In genomic region chr1:57599233-57599994, GRCh38 we compare ENCODE assay signal across 22 cellular contexts.
A peak's percentile ranks its signal among the peaks of the same experiment; 100 is the strongest.
DNase-seq lines count a peak whose midpoint lies in the region; ATAC-seq and TF ChIP-seq lines count a peak whose summit lies in the region.
"Had no signal": no experiment of that assay in that cellular context is flagged by ENCODE, and none has a peak within 500 bp of the region (broad histone marks: within the 10 kb centered on the region; RNA-seq: fewer than 3 reads in every experiment).

No MANE protein-coding gene starts in this region.

- TF ChIP-seq CTCF in AG10803 (conservative IDR thresholded peaks at IDR 0.05; ENCODE audit: low read length) (no peak), stomach (IDR thresholded peaks at IDR 0.05) (no peak), esophagus squamous epithelium (IDR thresholded peaks at IDR 0.05) (no peak)

- H3K36me3 ChIP-seq in mesodermal cell (ENCODE audit: control insufficient read depth, insufficient read depth, low read length) (no peaks in the 10 kb centered on the region), stomach (no peaks in the 10 kb centered on the region), esophagus squamous epithelium (no peaks in the 10 kb centered on the region)
- H3K36me3 ChIP-seq: gastrocnemius medialis, right lobe of liver, tibial artery had no signal

- H3K27me3 ChIP-seq in stomach (no peaks in the 10 kb centered on the region), esophagus squamous epithelium (no peaks in the 10 kb centered on the region)
- H3K27me3 ChIP-seq: gastrocnemius medialis, right lobe of liver, tibial artery had no signal

- H3K27ac ChIP-seq in mesodermal cell (ENCODE audit: low read depth, low read length, severe bottlenecking) = peak overlapping the region; percentile 83
- no peak overlapping the region for H3K27ac ChIP-seq in stomach
- H3K27ac ChIP-seq in esophagus squamous epithelium = no peak overlapping the region
- H3K27ac ChIP-seq: gastrocnemius medialis, right lobe of liver, tibial artery had no signal

- no peak overlapping the region for H3K4me3 ChIP-seq in AG10803 (ENCODE audit: low read length)
- H3K4me3 ChIP-seq in mesodermal cell (ENCODE audit: extremely low read depth, insufficient read depth, low read length, poor library complexity, severe bottlenecking) = no peak overlapping the region
- no peak overlapping the region for H3K4me3 ChIP-seq in stomach
- no peak overlapping the region for H3K4me3 ChIP-seq in esophagus squamous epithelium
- H3K4me3 ChIP-seq: gastrocnemius medialis, right lobe of liver, tibial artery had no signal

- ATAC-seq in SK-N-SH treated with all-trans-retinoic acid at 6 μM for 48 hours = peak; percentile 98
- peak; percentile 78 for ATAC-seq in left ventricle myocardium superior
- no peak for ATAC-seq in HG03469 (IDR thresholded peaks at IDR 0.05; ENCODE audit: unreplicated experiment)
- ATAC-seq: gastrocnemius medialis; left lobe of liver; natural killer cell treated with Interleukin-12 subunit alpha and Interleukin-12 subunit beta and Interleukin-15 and Interleukin-18, amount 100 ng/mL, for 72 hours; right lobe of liver had no signal

- no peaks in the 10 kb centered on the region for H3K9me3 ChIP-seq in mesodermal cell (ENCODE audit: control insufficient read depth, low read length)
- no peaks in the 10 kb centered on the region for H3K9me3 ChIP-seq in stomach
- no peaks in the 10 kb centered on the region for H3K9me3 ChIP-seq in esophagus squamous epithelium
- H3K9me3 ChIP-seq: gastrocnemius medialis, right lobe of liver, tibial artery had no signal

- DNase-seq in AG10803 (ENCODE audit: low read depth) (peak; percentile 65), left ventricle myocardium superior (no peak), stomach (no peak), esophagus squamous epithelium (lab: John Stamatoyannopoulos, UW) (no peak), HPDE6-E6E7 (ENCODE audit: extremely low spot score) (no peak)
- DNase-seq: activated CD4-positive, alpha-beta T cell treated with anti-CD3 and anti-CD28 coated beads for 4 hours; central memory CD4-positive, alpha-beta T cell; gastrocnemius medialis; GOT3; KG1; NCI-H2227 treated with DMSO at 0.1 percent for 48 hours; NK-92 treated with Interleukin-12 subunit alpha and Interleukin-12 subunit beta, amount 100 ng/mL, for 24 hours; right lobe of liver; SHP77 treated with DMSO at 0.1 percent for 48 hours; stimulated activated CD8-positive, alpha-beta memory T cell treated with anti-CD3 and anti-CD28 coated beads, Interleukin-4, amount 100 ng/mL, for 48 hours; T-helper 9 cell; tibial artery had no signal

- intact Hi-C loops in left ventricle myocardium superior (cut with micrococcal nuclease) = no loop called here
- intact Hi-C loops in stomach (cut with DNase I; ENCODE audit: low total_unique reads) = no loop called here
- intact Hi-C loops in esophagus squamous epithelium (cut with DNase I) = no loop called here

- TF ChIP-seq EP300 in stomach (IDR thresholded peaks at IDR 0.05) = no peak

- no peak for TF ChIP-seq POLR2A in stomach (IDR thresholded peaks at IDR 0.05)
- no peak for TF ChIP-seq POLR2A in esophagus squamous epithelium (IDR thresholded peaks at IDR 0.05)

- H3K4me1 ChIP-seq in mesodermal cell (ENCODE audit: control insufficient read depth, insufficient read depth, low read length, poor library complexity, severe bottlenecking) (peaks cover 29% of the 10 kb centered on the region), stomach (peaks cover 0 to 7% (median 2%) of the 10 kb centered on the region in 4 donors), esophagus squamous epithelium (no peaks in the 10 kb centered on the region)
- H3K4me1 ChIP-seq: right lobe of liver had no signal

- 19 to 37% methylated on average over 7 of the region's 8 CpGs for WGBS in mesodermal cell (ENCODE audit: insufficient coverage in 2 of 2), 2 experiments
- WGBS in stomach, 5 donors = 48 to 64% (median 58%) methylated on average over 8 of the region's 8 CpGs
- WGBS in esophagus squamous epithelium, 2 donors = 46 to 58% methylated on average over 8 of the region's 8 CpGs

TF ChIP-seq in SK-N-SH treated with all-trans-retinoic acid at 6 μM for 48 hours, 23 proteins besides CTCF, POLR2A, EP300 and RAD21:
- TF ChIP-seq ISL1 (CRISPR knock-in tag; IDR thresholded peaks at IDR 0.05) = peak; percentile 43
- TF ChIP-seq ZNF8 (CRISPR knock-in tag; IDR thresholded peaks at IDR 0.05) = no peak
